ENCODE assay signal across 8 cellular contexts in the genomic region with DNA sequence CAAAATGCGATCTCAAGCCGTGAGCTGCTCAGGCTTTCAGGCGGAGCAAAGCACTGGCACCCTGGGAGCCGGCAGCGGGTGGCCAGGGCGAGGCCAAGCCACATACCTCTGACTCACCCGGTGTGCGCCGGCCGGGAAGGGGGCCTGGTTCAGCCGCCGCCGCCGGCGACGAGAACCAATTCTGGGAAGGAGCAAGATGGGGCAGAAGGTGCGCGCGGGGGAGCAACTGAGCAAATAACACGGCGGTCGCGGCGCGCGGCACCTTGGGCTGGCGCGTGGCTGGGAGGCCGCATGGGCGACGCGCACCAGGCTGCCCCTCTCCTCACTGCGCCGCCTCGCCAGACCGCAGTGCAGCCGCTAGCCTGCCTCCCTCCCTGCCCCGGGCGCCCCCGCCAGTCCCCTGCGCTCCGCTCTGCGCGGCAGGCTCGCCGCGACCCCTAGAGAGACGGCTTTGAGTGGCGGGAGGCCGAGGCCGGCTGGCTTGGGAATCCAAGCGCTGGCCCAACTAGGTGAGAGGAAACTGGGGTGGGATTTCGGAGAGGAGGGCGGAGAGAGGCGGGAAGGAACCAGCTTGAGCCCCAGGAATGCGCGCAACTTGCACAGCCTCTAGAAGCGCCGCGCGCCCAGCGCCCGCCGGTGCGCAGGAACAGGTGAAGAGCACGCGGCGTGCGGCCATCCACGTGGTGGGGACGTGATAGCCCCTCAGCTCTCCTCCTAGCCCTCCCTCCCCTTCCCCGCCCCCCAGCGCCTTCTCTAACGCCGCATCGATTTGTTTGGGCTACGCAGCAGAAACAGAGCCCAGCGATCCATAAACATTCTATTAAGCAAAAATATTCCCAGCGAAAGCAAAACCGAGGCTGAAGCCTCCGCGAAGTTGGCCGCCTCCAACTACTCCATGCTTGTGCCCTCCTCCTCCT. TPM values are rescaled to one million over a fixed set of nuclear protein-coding genes. Genes with fewer than 3 reads are reported as not detected.
DNase-seq lines count a peak whose midpoint lies in the region; TF ChIP-seq lines count a peak whose summit lies in the region.

No MANE protein-coding gene starts in this region.

- H3K9me3 ChIP-seq in BLaER1 treated with 17β-estradiol and CSF1 and Interleukin-3, amounts not matched to agents 10 nM and 100 nM (replicated peaks in 1 of 11), result no peaks in the 10 kb centered on the region
- no peaks in the 10 kb centered on the region for H3K9me3 ChIP-seq in stomach smooth muscle (ENCODE audit: control insufficient read depth in 2 of 2, low read length in 2 of 2)

- H3K27me3 Mint-ChIP-seq in IgD-negative memory B cell (peaks cover 43% of the 10 kb centered on the region), brain (peaks cover 77% of the 10 kb centered on the region)

- peak overlapping the region; percentile 46 to 84 (median 61) for H3K9ac ChIP-seq in BLaER1 treated with 17β-estradiol and CSF1 and Interleukin-3, amounts not matched to agents 10 nM and 100 nM
- peak overlapping the region; percentile 90 to 93 for H3K9ac ChIP-seq in stomach smooth muscle (ENCODE audit: low read length in 2 of 2)

- peak overlapping the region in 8 of 11 experiments; percentile 10 to 39 (median 27); a peak in 5 of 22 replicates for H3K27ac ChIP-seq in BLaER1 treated with 17β-estradiol and CSF1 and Interleukin-3, amounts not matched to agents 10 nM and 100 nM
- peak overlapping the region; percentile 85 for H3K27ac ChIP-seq in stomach smooth muscle (ENCODE audit: low read length)

- peak; percentile 82 for DNase-seq in kidney tubule cell (ENCODE audit: low spot score)
- no peak for DNase-seq in SW 1271 (lab: John Stamatoyannopoulos, UW)
- no peak for DNase-seq in NCI-H1048 (lab: John Stamatoyannopoulos, UW)
- DNase-seq in NCI-H1436 (lab: John Stamatoyannopoulos, UW), result no peak

- H3K4me3 Mint-ChIP-seq in IgD-negative memory B cell (peak overlapping the region; percentile 90 to 97 (median 93)), brain (peak overlapping the region; percentile 90 to 95 (median 93))

- no peak for TF ChIP-seq CTCF in brain (conservative IDR thresholded peaks at IDR 0.05)

- peak overlapping the region; percentile 62 to 73 (median 65) for H3K4me3 ChIP-seq in BLaER1 treated with 17β-estradiol and CSF1 and Interleukin-3, amounts not matched to agents 10 nM and 100 nM
- peak overlapping the region; percentile 74 to 97 for H3K4me3 ChIP-seq in stomach smooth muscle (ENCODE audit: low read length in 2 of 2)

- H3K4me2 ChIP-seq in BLaER1 treated with 17β-estradiol and CSF1 and Interleukin-3, amounts not matched to agents 10 nM and 100 nM, result peak overlapping the region; percentile 97 to 100 (median 98)

- peak overlapping the region in 2 of 3 donors; percentile 43 to 59 for H3K27ac Mint-ChIP-seq in IgD-negative memory B cell
- peak overlapping the region; percentile 63 to 96 (median 89) for H3K27ac Mint-ChIP-seq in brain

- H3K4me1 Mint-ChIP-seq in IgD-negative memory B cell (peaks cover 20 to 32% (median 31%) of the 10 kb centered on the region in 3 donors), brain (peaks cover 77% of the 10 kb centered on the region)

- H3K36me3 Mint-ChIP-seq in IgD-negative memory B cell, result no peaks in the 10 kb centered on the region
- H3K36me3 Mint-ChIP-seq in brain, result peaks cover 6% of the 10 kb centered on the region

- H3K4me1 ChIP-seq in BLaER1 treated with 17β-estradiol and CSF1 and Interleukin-3, amounts not matched to agents 10 nM and 100 nM, result peaks cover 41 to 73% (median 60%) of the 10 kb centered on the region in 10 experiments
- H3K4me1 ChIP-seq in stomach smooth muscle (ENCODE audit: control insufficient read depth, insufficient read depth, low read length), result peaks cover 42% of the 10 kb centered on the region

- H4K20me1 ChIP-seq in BLaER1 treated with 17β-estradiol and CSF1 and Interleukin-3, amounts not matched to agents 10 nM and 100 nM, result peaks cover 0 to 61% (median 7%) of the 10 kb centered on the region in 11 experiments; a peak in 9 of 22 replicates

- H3K27me3 ChIP-seq in BLaER1 treated with 17β-estradiol and CSF1 and Interleukin-3, amounts not matched to agents 10 nM and 100 nM, result peaks cover 61 to 79% (median 71%) of the 10 kb centered on the region in 11 experiments
- no peaks in the 10 kb centered on the region for H3K27me3 ChIP-seq in stomach smooth muscle (ENCODE audit: control insufficient read depth in 1 of 2, insufficient read depth in 2 of 2, low read length in 2 of 2)

- H3K36me3 ChIP-seq in BLaER1 treated with 17β-estradiol and CSF1 and Interleukin-3, amounts not matched to agents 10 nM and 100 nM, result no peaks in the 10 kb centered on the region
- peaks cover 4 to 9% of the 10 kb centered on the region in 2 donors for H3K36me3 ChIP-seq in stomach smooth muscle (ENCODE audit: control insufficient read depth in 2 of 2, insufficient read depth in 2 of 2, low read length in 2 of 2)

- H3K9me3 Mint-ChIP-seq in IgD-negative memory B cell (no peaks in the 10 kb centered on the region), brain (peaks cover 0 to 15% (median 3%) of the 10 kb centered on the region in 5 experiments)

RNA-seq across cellular contexts. Expression of a gene that starts 3.3 kb away (rescaled TPM):
- 0.55 TPM for polyA plus RNA-seq in IgD-negative memory B cell
- polyA plus RNA-seq in brain (ENCODE audit: insufficient read depth, low read depth, low replicate concordance), result 10.2 TPM
